1 cellular context compared by ENCODE assay signal in the genomic region with DNA sequence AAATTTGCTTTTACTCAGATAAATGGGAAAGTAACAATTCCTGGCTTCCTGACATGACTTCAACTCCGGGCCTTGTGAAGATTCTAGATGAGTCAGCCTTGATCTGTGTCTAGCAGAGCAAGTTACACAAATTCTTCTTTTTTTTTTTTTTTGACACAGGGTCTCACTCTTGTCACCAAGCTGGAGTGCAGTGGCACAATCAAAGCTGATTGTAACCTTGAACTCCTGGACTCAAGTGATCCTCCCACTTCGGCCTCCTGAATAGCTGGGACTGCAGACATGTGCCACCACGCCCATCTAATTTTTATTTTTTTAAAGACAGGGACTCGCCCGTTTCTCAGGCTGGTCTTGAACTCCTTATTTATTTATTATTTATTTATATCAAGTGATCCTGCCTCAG.
A peak's percentile ranks its signal among the peaks of the same experiment; 100 is the strongest.
TF ChIP-seq lines count a peak whose summit lies in the region.

No MANE protein-coding gene starts in this region.

TF ChIP-seq in HepG2, 621 proteins besides CTCF, POLR2A, EP300 and RAD21 (continued from another document and continues in another):
- TF ChIP-seq, protein P1, sequence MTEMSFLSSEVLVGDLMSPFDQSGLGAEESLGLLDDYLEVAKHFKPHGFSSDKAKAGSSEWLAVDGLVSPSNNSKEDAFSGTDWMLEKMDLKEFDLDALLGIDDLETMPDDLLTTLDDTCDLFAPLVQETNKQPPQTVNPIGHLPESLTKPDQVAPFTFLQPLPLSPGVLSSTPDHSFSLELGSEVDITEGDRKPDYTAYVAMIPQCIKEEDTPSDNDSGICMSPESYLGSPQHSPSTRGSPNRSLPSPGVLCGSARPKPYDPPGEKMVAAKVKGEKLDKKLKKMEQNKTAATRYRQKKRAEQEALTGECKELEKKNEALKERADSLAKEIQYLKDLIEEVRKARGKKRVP (CRISPR knock-in tag; IDR thresholded peaks at IDR 0.05), result no peak
- TF ChIP-seq ZZZ3 (CRISPR knock-in tag; IDR thresholded peaks at IDR 0.05; ENCODE audit: borderline replicate concordance), result no peak
- no peak for TF ChIP-seq CBFB (CRISPR knock-in tag; IDR thresholded peaks at IDR 0.05)
- no peak for TF ChIP-seq ZNF180 (CRISPR knock-in tag; IDR thresholded peaks at IDR 0.05; ENCODE audit: borderline replicate concordance, low read depth)
- peak; percentile 76 for TF ChIP-seq ASH2L (IDR thresholded peaks at IDR 0.05; ENCODE audit: insufficient read length, low read depth, low read length)
- TF ChIP-seq, protein P2, sequence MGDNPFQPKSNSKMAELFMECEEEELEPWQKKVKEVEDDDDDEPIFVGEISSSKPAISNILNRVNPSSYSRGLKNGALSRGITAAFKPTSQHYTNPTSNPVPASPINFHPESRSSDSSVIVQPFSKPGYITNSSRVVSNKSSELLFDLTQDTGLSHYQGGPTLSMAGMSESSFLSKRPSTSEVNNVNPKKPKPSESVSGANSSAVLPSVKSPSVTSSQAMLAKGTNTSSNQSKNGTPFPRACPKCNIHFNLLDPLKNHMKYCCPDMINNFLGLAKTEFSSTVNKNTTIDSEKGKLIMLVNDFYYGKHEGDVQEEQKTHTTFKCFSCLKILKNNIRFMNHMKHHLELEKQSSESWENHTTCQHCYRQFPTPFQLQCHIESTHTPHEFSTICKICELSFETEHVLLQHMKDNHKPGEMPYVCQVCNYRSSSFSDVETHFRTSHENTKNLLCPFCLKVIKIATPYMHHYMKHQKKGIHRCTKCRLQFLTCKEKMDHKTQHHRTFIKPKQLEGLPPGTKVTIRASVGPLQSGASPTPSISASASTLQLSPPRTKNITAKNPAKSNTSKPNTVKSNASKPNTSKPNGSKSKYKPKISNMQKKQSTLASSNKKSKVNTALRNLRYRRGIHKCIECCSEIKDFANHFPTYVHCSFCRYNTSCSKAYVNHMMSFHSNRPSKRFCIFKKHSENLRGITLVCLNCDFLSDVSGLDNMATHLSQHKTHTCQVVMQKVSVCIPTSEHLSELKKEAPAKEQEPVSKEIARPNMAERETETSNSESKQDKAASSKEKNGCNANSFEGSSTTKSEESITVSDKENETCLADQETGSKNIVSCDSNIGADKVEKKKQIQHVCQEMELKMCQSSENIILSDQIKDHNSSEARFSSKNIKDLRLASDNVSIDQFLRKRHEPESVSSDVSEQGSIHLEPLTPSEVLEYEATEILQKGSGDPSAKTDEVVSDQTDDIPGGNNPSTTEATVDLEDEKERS (CRISPR knock-in tag; IDR thresholded peaks at IDR 0.05), result peak; percentile 68; the same call in 1 of the 2 replicates
- TF ChIP-seq MED8 (CRISPR knock-in tag; IDR thresholded peaks at IDR 0.05; ENCODE audit: insufficient replicate concordance), result no peak
- TF ChIP-seq, protein P3, sequence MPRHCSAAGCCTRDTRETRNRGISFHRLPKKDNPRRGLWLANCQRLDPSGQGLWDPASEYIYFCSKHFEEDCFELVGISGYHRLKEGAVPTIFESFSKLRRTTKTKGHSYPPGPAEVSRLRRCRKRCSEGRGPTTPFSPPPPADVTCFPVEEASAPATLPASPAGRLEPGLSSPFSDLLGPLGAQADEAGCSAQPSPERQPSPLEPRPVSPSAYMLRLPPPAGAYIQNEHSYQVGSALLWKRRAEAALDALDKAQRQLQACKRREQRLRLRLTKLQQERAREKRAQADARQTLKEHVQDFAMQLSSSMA (CRISPR knock-in tag; IDR thresholded peaks at IDR 0.05), result no peak
- TF ChIP-seq, protein P4, sequence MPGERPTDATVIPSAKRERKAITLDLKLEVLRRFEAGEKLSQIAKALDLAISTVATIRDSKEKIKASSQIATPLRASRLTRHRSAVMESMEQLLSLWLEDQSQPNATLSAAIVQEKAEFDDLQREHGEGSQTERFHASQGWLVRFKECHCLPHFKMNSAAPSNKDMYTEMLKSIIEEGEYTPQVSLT (CRISPR knock-in tag; IDR thresholded peaks at IDR 0.05; ENCODE audit: borderline replicate concordance, low read depth), result no peak
- peak; percentile 70; the same call in 1 of the 2 replicates for TF ChIP-seq ZNF337 (CRISPR knock-in tag; IDR thresholded peaks at IDR 0.05; ENCODE audit: borderline replicate concordance, low read depth)
- TF ChIP-seq SMARCC2 (IDR thresholded peaks at IDR 0.05), result no peak
- peak; percentile 85 for TF ChIP-seq ZKSCAN8 (CRISPR knock-in tag; IDR thresholded peaks at IDR 0.05; ENCODE audit: borderline replicate concordance)
- TF ChIP-seq MTA1 (CRISPR knock-in tag; IDR thresholded peaks at IDR 0.05; ENCODE audit: borderline replicate concordance), result peak; percentile 36; the same call in 1 of the 2 replicates
- TF ChIP-seq, protein P5, sequence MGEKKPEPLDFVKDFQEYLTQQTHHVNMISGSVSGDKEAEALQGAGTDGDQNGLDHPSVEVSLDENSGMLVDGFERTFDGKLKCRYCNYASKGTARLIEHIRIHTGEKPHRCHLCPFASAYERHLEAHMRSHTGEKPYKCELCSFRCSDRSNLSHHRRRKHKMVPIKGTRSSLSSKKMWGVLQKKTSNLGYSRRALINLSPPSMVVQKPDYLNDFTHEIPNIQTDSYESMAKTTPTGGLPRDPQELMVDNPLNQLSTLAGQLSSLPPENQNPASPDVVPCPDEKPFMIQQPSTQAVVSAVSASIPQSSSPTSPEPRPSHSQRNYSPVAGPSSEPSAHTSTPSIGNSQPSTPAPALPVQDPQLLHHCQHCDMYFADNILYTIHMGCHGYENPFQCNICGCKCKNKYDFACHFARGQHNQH (CRISPR knock-in tag; IDR thresholded peaks at IDR 0.05), result peak; percentile 83
- TF ChIP-seq SKI (IDR thresholded peaks at IDR 0.05; ENCODE audit: partially characterized antibody), result peak; percentile 37
- TF ChIP-seq ZNF260 (CRISPR knock-in tag; IDR thresholded peaks at IDR 0.05; ENCODE audit: borderline replicate concordance, low read depth), result no peak
- TF ChIP-seq ZNF598 (CRISPR knock-in tag; IDR thresholded peaks at IDR 0.05; ENCODE audit: borderline replicate concordance), result no peak
- TF ChIP-seq, protein P6, sequence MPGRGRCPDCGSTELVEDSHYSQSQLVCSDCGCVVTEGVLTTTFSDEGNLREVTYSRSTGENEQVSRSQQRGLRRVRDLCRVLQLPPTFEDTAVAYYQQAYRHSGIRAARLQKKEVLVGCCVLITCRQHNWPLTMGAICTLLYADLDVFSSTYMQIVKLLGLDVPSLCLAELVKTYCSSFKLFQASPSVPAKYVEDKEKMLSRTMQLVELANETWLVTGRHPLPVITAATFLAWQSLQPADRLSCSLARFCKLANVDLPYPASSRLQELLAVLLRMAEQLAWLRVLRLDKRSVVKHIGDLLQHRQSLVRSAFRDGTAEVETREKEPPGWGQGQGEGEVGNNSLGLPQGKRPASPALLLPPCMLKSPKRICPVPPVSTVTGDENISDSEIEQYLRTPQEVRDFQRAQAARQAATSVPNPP (CRISPR knock-in tag; IDR thresholded peaks at IDR 0.05), result no peak
- TF ChIP-seq KMT2B (CRISPR knock-in tag; IDR thresholded peaks at IDR 0.05), result no peak; the same call in 1 of the 2 replicates
- TF ChIP-seq, protein P7, sequence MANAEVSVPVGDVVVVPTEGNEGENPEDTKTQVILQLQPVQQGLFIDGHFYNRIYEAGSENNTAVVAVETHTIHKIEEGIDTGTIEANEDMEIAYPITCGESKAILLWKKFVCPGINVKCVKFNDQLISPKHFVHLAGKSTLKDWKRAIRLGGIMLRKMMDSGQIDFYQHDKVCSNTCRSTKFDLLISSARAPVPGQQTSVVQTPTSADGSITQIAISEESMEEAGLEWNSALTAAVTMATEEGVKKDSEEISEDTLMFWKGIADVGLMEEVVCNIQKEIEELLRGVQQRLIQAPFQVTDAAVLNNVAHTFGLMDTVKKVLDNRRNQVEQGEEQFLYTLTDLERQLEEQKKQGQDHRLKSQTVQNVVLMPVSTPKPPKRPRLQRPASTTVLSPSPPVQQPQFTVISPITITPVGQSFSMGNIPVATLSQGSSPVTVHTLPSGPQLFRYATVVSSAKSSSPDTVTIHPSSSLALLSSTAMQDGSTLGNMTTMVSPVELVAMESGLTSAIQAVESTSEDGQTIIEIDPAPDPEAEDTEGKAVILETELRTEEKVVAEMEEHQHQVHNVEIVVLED (CRISPR knock-in tag; IDR thresholded peaks at IDR 0.05; ENCODE audit: borderline replicate concordance), result peak; percentile 25; the same call in 1 of the 2 replicates
- TF ChIP-seq ZNF296 (CRISPR knock-in tag; conservative IDR thresholded peaks at IDR 0.05), result no peak
- no peak for TF ChIP-seq ZSCAN31 (CRISPR knock-in tag; IDR thresholded peaks at IDR 0.05; ENCODE audit: low read depth)
- no peak for TF ChIP-seq SNAI1 (CRISPR knock-in tag; IDR thresholded peaks at IDR 0.05; ENCODE audit: borderline replicate concordance)
- TF ChIP-seq THYN1 (CRISPR knock-in tag; IDR thresholded peaks at IDR 0.05; ENCODE audit: borderline replicate concordance, low read depth), result no peak
- TF ChIP-seq MEIS1 (CRISPR knock-in tag; IDR thresholded peaks at IDR 0.05; ENCODE audit: borderline replicate concordance), result peak; percentile 89; the same call in 1 of the 2 replicates
- TF ChIP-seq, protein P8, sequence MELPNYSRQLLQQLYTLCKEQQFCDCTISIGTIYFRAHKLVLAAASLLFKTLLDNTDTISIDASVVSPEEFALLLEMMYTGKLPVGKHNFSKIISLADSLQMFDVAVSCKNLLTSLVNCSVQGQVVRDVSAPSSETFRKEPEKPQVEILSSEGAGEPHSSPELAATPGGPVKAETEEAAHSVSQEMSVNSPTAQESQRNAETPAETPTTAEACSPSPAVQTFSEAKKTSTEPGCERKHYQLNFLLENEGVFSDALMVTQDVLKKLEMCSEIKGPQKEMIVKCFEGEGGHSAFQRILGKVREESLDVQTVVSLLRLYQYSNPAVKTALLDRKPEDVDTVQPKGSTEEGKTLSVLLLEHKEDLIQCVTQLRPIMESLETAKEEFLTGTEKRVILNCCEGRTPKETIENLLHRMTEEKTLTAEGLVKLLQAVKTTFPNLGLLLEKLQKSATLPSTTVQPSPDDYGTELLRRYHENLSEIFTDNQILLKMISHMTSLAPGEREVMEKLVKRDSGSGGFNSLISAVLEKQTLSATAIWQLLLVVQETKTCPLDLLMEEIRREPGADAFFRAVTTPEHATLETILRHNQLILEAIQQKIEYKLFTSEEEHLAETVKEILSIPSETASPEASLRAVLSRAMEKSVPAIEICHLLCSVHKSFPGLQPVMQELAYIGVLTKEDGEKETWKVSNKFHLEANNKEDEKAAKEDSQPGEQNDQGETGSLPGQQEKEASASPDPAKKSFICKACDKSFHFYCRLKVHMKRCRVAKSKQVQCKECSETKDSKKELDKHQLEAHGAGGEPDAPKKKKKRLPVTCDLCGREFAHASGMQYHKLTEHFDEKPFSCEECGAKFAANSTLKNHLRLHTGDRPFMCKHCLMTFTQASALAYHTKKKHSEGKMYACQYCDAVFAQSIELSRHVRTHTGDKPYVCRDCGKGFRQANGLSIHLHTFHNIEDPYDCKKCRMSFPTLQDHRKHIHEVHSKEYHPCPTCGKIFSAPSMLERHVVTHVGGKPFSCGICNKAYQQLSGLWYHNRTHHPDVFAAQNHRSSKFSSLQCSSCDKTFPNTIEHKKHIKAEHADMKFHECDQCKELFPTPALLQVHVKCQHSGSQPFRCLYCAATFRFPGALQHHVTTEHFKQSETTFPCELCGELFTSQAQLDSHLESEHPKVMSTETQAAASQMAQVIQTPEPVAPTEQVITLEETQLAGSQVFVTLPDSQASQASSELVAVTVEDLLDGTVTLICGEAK (IDR thresholded peaks at IDR 0.05), result no peak
- TF ChIP-seq, protein P8 (CRISPR knock-in tag; IDR thresholded peaks at IDR 0.05), result peak; percentile 41; the same call in 1 of the 2 replicates
- TF ChIP-seq STAG1 (CRISPR knock-in tag; IDR thresholded peaks at IDR 0.05), result peak; percentile 31; the same call in 1 of the 2 replicates
- TF ChIP-seq KLF6 (CRISPR knock-in tag; IDR thresholded peaks at IDR 0.05), result peak; percentile 94
- TF ChIP-seq ZKSCAN5 (CRISPR knock-in tag; IDR thresholded peaks at IDR 0.05), result no peak
- TF ChIP-seq, protein P9, sequence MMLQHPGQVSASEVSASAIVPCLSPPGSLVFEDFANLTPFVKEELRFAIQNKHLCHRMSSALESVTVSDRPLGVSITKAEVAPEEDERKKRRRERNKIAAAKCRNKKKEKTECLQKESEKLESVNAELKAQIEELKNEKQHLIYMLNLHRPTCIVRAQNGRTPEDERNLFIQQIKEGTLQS (CRISPR knock-in tag; IDR thresholded peaks at IDR 0.05), result peak; percentile 63
- TF ChIP-seq LCORL (IDR thresholded peaks at IDR 0.05), result 0 out of 2 replicates have a peak, but pooled peaks have one; percentile 21
- peak; percentile 51; the same call in 1 of the 2 replicates for TF ChIP-seq LCORL (CRISPR knock-in tag; IDR thresholded peaks at IDR 0.05)
- TF ChIP-seq, protein P10, sequence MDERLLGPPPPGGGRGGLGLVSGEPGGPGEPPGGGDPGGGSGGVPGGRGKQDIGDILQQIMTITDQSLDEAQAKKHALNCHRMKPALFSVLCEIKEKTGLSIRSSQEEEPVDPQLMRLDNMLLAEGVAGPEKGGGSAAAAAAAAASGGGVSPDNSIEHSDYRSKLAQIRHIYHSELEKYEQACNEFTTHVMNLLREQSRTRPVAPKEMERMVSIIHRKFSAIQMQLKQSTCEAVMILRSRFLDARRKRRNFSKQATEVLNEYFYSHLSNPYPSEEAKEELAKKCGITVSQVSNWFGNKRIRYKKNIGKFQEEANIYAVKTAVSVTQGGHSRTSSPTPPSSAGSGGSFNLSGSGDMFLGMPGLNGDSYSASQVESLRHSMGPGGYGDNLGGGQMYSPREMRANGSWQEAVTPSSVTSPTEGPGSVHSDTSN (CRISPR knock-in tag; IDR thresholded peaks at IDR 0.05), result no peak
- no peak for TF ChIP-seq AKAP8 (CRISPR knock-in tag; IDR thresholded peaks at IDR 0.05)
- no peak for TF ChIP-seq ZNF17 (CRISPR knock-in tag; IDR thresholded peaks at IDR 0.05)
- TF ChIP-seq GTF3A (CRISPR knock-in tag; conservative IDR thresholded peaks at IDR 0.05), result no peak
- peak; percentile 78 for TF ChIP-seq CEBPG (CRISPR knock-in tag; IDR thresholded peaks at IDR 0.05)
